ENCODE assay signal across 1 cellular context in the genomic region with DNA sequence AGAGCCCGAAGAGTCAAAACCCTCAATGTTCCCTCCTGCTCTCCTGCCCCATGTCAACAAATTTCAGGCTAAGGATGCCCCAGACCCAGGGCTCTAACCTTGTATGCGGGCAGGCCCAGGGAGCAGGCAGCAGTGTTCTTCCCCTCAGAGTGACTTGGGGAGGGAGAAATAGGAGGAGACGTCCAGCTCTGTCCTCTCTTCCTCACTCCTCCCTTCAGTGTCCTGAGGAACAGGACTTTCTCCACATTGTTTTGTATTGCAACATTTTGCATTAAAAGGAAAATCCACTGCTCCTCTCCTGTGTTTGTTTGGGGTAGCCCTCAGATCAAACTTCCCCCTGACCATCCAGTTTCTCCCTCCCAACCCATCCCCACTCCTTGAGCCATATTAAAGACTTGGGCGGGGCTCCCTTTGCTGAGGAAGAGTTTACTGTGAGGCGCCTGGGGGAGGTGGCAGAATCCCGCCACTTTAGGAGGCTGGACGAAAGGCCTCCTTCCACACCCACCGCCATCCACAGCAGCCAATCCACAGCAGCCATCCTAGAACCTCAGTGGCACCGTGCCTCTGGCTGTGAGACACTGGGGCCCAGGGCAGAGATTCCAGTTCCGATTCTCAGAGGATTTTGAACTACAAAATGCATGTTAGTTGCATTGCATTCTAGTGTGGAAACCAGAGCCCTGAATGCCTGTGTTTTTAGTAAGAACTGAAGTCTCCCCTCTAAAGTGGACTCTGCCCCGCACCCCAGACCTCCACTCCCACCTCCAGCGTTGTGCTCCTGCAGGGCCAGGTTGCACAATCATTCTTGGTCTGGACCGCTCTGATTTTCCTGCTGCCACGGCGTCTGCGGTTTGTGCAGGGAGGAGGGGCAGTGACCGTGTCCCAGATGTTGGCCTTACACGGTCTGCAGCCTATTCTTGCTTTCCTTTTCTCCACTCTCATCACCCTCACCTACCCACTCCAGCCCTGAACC.
TF ChIP-seq lines count a peak whose summit lies in the region.

No MANE protein-coding gene starts in this region.

TF ChIP-seq in GM12878, 131 proteins besides CTCF, POLR2A, EP300 and RAD21:
- TF ChIP-seq LARP7 (IDR thresholded peaks at IDR 0.05) (no peak), RUNX3 (IDR thresholded peaks at IDR 0.05; ENCODE audit: low read length) (peak; percentile 19; the same call in 1 of the 2 replicates)
